10 cellular contexts compared by ENCODE assay signal in the genomic region with DNA sequence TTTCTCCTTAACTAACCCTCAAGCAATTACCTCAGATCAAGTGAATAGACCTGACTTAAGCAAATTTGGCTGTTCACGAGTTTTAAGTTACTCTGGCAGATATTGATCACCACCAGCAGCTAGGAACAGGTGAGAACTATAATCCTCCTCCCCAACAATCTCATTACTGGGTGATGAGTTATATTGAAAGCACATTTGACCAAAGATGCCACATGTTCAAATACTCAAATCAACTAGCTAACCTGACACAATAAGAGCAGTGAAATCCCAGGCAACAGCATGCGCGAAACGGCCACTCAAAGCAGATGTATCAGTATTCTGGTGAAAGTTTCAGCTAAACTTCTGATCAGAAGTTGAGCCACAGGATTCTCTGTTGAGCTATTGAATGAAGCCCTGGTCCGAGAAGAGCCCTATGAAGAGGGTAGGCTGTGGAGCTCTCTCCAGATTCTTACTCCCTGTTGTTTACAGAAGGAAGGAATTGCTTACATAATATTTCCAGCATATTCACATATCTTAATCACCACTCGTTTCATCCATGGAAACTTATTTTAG. TPM values are rescaled to one million over a fixed set of nuclear protein-coding genes. Genes with fewer than 3 reads are reported as not detected.
A peak's percentile ranks its signal among the peaks of the same experiment; 100 is the strongest.
DNase-seq lines count a peak whose midpoint lies in the region; ATAC-seq and TF ChIP-seq lines count a peak whose summit lies in the region.
"Had no signal": no experiment of that assay in that cellular context is flagged by ENCODE, and none has a peak within 500 bp of the region (broad histone marks: within the 10 kb centered on the region; RNA-seq: fewer than 3 reads in every experiment).

No MANE protein-coding gene starts in this region.

- no peaks in the 10 kb centered on the region for H3K79me2 ChIP-seq in GM23248 (ENCODE audit: insufficient read depth)
- no peaks in the 10 kb centered on the region for H3K79me2 ChIP-seq in Loucy (ENCODE audit: insufficient read depth, low read length)
- no peaks in the 10 kb centered on the region for H3K79me2 ChIP-seq in trophoblast cell (ENCODE audit: control insufficient read depth, insufficient read depth, low read length, poor library complexity)

- no peak overlapping the region for H4K8ac ChIP-seq in trophoblast cell (ENCODE audit: low read depth, low read length)

- H3K9me2 ChIP-seq in GM23248 (ENCODE audit: insufficient read depth) = no peaks in the 10 kb centered on the region
- no peaks in the 10 kb centered on the region for H3K9me2 ChIP-seq in Loucy (replicated peaks; ENCODE audit: low read depth, low read length)

- no peak overlapping the region for H2AK5ac ChIP-seq in trophoblast cell (ENCODE audit: low read length)

- H4K12ac ChIP-seq in trophoblast cell (ENCODE audit: low read depth, low read length) = no peak overlapping the region

- WGBS in GM23248 (ENCODE audit: low coverage in 1 of 2, low lambda C conversion rate in 2 of 2, missing lambda C conversion rate in 2 of 2), 2 experiments = 27 to 30% methylated on average over 6 of the region's 6 CpGs
- WGBS in trophoblast cell (ENCODE audit: extremely low coverage, insufficient coverage, insufficient read length) = no CpG with 5 or more reads among the region's 6 CpGs

- POLR2A ChIA-PET in CD8-positive, alpha-beta memory T cell (lab: Charles Lee) = no interaction called here

- no peak overlapping the region for H3K18ac ChIP-seq in trophoblast cell (ENCODE audit: low read length)

- H3K27ac ChIP-seq in GM23248 (peak overlapping the region; percentile 96), trophoblast cell (ENCODE audit: low read depth, low read length) (no peak overlapping the region)
- H3K27ac ChIP-seq in CD8-positive, alpha-beta memory T cell (ENCODE audit: low read depth, low read length) = no peak overlapping the region

- TF ChIP-seq CTCF in Loucy (conservative IDR thresholded peaks at IDR 0.05; ENCODE audit: low read length) = no peak

- H2AFZ ChIP-seq in GM23248 (no peak overlapping the region), Loucy (ENCODE audit: low read length) (peak overlapping the region; percentile 53), trophoblast cell (ENCODE audit: insufficient read depth, low read length, poor library complexity) (no peak overlapping the region)

- H3K79me1 ChIP-seq in trophoblast cell (ENCODE audit: low read length) = no peaks in the 10 kb centered on the region

- H3K36me3 ChIP-seq in GM23248 (ENCODE audit: low read depth) (no peaks in the 10 kb centered on the region), Loucy (ENCODE audit: insufficient read depth, low read length) (no peaks in the 10 kb centered on the region), trophoblast cell (ENCODE audit: control insufficient read depth in 1 of 2, insufficient read depth in 2 of 2, low read length in 2 of 2) (no peaks in the 10 kb centered on the region), HAP-1 (replicated peaks) (no peaks in the 10 kb centered on the region)
- H3K36me3 ChIP-seq in CD8-positive, alpha-beta memory T cell (ENCODE audit: insufficient read depth, low read length) = no peaks in the 10 kb centered on the region

- H3K9me3 ChIP-seq in GM23248 (ENCODE audit: low read depth) (no peaks in the 10 kb centered on the region), Loucy (ENCODE audit: insufficient read depth, low read depth, low read length) (no peaks in the 10 kb centered on the region), trophoblast cell (ENCODE audit: insufficient read depth, low read depth, low read length) (no peaks in the 10 kb centered on the region), HAP-1 (no peaks in the 10 kb centered on the region)
- H3K9me3 ChIP-seq in CD8-positive, alpha-beta memory T cell (ENCODE audit: low read length) = no peaks in the 10 kb centered on the region

- ATAC-seq in GM18873 (IDR thresholded peaks at IDR 0.05; ENCODE audit: low FRiP score, unreplicated experiment) = peak; percentile 89
- no peak for ATAC-seq in effector memory CD8-positive, alpha-beta T cell (replicated peaks)

- peak; percentile 61 for DNase-seq in GM23248
- no peak for DNase-seq in trophoblast cell
- no peak for DNase-seq in effector memory CD8-positive, alpha-beta T cell
- DNase-seq in CD8-positive, alpha-beta memory T cell = no peak
- no peak for DNase-seq in 8988T
- no peak for DNase-seq in HAP-1 (ENCODE audit: low spot score in 2 of 2)

- H2BK5ac ChIP-seq in trophoblast cell (ENCODE audit: low read depth, low read length, poor library complexity) = no peak overlapping the region

- H3K4me3 ChIP-seq in GM23248 (peak overlapping the region; percentile 41), Loucy (ENCODE audit: low read length, poor library complexity, severe bottlenecking) (no peak overlapping the region), trophoblast cell (ENCODE audit: low read depth, low read length) (no peak overlapping the region), HAP-1 (no peak overlapping the region)
- no peak overlapping the region for H3K4me3 ChIP-seq in CD8-positive, alpha-beta memory T cell (ENCODE audit: low read length)
- H3K4me3 ChIP-seq: skin epidermis had no signal

- no peaks in the 10 kb centered on the region for H3K36me3 Mint-ChIP-seq in effector memory CD8-positive, alpha-beta T cell (ENCODE audit: insufficient read depth)
- H3K36me3 Mint-ChIP-seq in CD8-positive, alpha-beta memory T cell = no peaks in the 10 kb centered on the region

- no peaks in the 10 kb centered on the region for H3K27me3 ChIP-seq in GM23248 (replicated peaks; ENCODE audit: insufficient read depth)
- H3K27me3 ChIP-seq in Loucy (ENCODE audit: insufficient read depth, low read length, poor library complexity, severe bottlenecking) = no peaks in the 10 kb centered on the region
- no peaks in the 10 kb centered on the region for H3K27me3 ChIP-seq in trophoblast cell (ENCODE audit: insufficient read depth, low read length)
- no peaks in the 10 kb centered on the region for H3K27me3 ChIP-seq in CD8-positive, alpha-beta memory T cell (ENCODE audit: insufficient read depth, low read length, poor library complexity, severe bottlenecking)
- no peaks in the 10 kb centered on the region for H3K27me3 ChIP-seq in HAP-1 (ENCODE audit: low read depth)

- in situ Hi-C loops in GM23248 (cut with MboI) (no loop called here), HAP-1 (cut with MboI; ENCODE audit: low sequenced_read_pairs) (no loop called here)

- H3K4me2 ChIP-seq in GM23248 (ENCODE audit: unreplicated experiment) (peak overlapping the region; percentile 64), Loucy (ENCODE audit: low read depth, low read length, poor library complexity, severe bottlenecking) (peak overlapping the region; percentile 33), trophoblast cell (ENCODE audit: low read length) (no peak overlapping the region)

- H3K27ac Mint-ChIP-seq in effector memory CD8-positive, alpha-beta T cell = no peak overlapping the region
- no peak overlapping the region for H3K27ac Mint-ChIP-seq in CD8-positive, alpha-beta memory T cell

- H3K4me1 ChIP-seq in GM23248 (ENCODE audit: insufficient read depth) (peaks cover 72% of the 10 kb centered on the region), Loucy (ENCODE audit: insufficient read depth, low read length, poor library complexity, severe bottlenecking) (peaks cover 40% of the 10 kb centered on the region), trophoblast cell (ENCODE audit: control insufficient read depth in 1 of 2, insufficient read depth in 2 of 2, low read length in 2 of 2) (peaks cover 3 to 5% of the 10 kb centered on the region in 2 experiments), HAP-1 (no peaks in the 10 kb centered on the region)
- H3K4me1 ChIP-seq in CD8-positive, alpha-beta memory T cell (ENCODE audit: insufficient read depth, low read length) = no peaks in the 10 kb centered on the region

- no peaks in the 10 kb centered on the region for H3K4me1 Mint-ChIP-seq in effector memory CD8-positive, alpha-beta T cell (ENCODE audit: low read depth in 2 of 2)
- H3K4me1 Mint-ChIP-seq in CD8-positive, alpha-beta memory T cell = peaks cover 2 to 7% (median 6%) of the 10 kb centered on the region in 3 donors

- H3F3A ChIP-seq in GM23248 (ENCODE audit: insufficient read depth) (peaks cover 67% of the 10 kb centered on the region), Loucy (ENCODE audit: low read depth) (no peaks in the 10 kb centered on the region)

- H3K9me3 Mint-ChIP-seq in effector memory CD8-positive, alpha-beta T cell = no peaks in the 10 kb centered on the region
- H3K9me3 Mint-ChIP-seq in CD8-positive, alpha-beta memory T cell = no peaks in the 10 kb centered on the region

- no peak overlapping the region for H2BK120ac ChIP-seq in trophoblast cell (ENCODE audit: insufficient read depth, low read length, poor library complexity)

- H3K9ac ChIP-seq in GM23248 (peak overlapping the region; percentile 73), Loucy (ENCODE audit: low read depth, low read length, poor library complexity, severe bottlenecking) (peak overlapping the region; percentile 10), trophoblast cell (ENCODE audit: low read length) (no peak overlapping the region)

- H4K20me1 ChIP-seq in GM23248 (ENCODE audit: insufficient read depth) (no peaks in the 10 kb centered on the region), Loucy (ENCODE audit: insufficient read depth, low read length, poor library complexity, severe bottlenecking) (no peaks in the 10 kb centered on the region)

- no peak overlapping the region for H3K4ac ChIP-seq in trophoblast cell (ENCODE audit: low read depth, low read length)

- CTCF ChIA-PET in CD8-positive, alpha-beta memory T cell (lab: Charles Lee) = interaction anchor here (1.1 to 2.0 kb wide), 3 partner anchors 12 to 397 kb away, joined by 3 to 9 read pairs (median 5); no protein-coding TSS in a partner anchor

- H3K14ac ChIP-seq in trophoblast cell (ENCODE audit: low read length) = no peak overlapping the region

- H3K27me3 Mint-ChIP-seq in effector memory CD8-positive, alpha-beta T cell = peaks cover 6 to 29% of the 10 kb centered on the region in 2 donors
- peaks cover 1 to 8% of the 10 kb centered on the region in 2 donors for H3K27me3 Mint-ChIP-seq in CD8-positive, alpha-beta memory T cell

- H3K23ac ChIP-seq in trophoblast cell (ENCODE audit: low read length) = no peak overlapping the region

- H2BK12ac ChIP-seq in trophoblast cell (ENCODE audit: low read length) = peak overlapping the region; percentile 34

- H4K91ac ChIP-seq in trophoblast cell (ENCODE audit: low read depth, low read length) = no peak overlapping the region

- H3K4me3 Mint-ChIP-seq in effector memory CD8-positive, alpha-beta T cell = no peak overlapping the region
- H3K4me3 Mint-ChIP-seq in CD8-positive, alpha-beta memory T cell = no peak overlapping the region

RNA-seq across cellular contexts. Expression of a gene that starts 52.6 kb away (rescaled TPM):
- 1,062 and 1,092 TPM in 2 replicates for total RNA-seq in GM23248 (2014; rRNA removed; shearing (Covaris generic))
- 1,736 and 1,789 TPM in 2 replicates for polyA plus RNA-seq in GM23248 (2016; fragmentation: Nextera tagmentation; extraction: Ambion mirVana)
- polyA plus RNA-seq in trophoblast cell (2013) = 24.4 and 26.2 TPM in 2 replicates
- total RNA-seq in CD8-positive, alpha-beta memory T cell = 1 to 10 TPM; 2.3 to 2.5 TPM
- polyA plus RNA-seq in CD8-positive, alpha-beta memory T cell = not detected
- total RNA-seq: T-helper 2 cell treated with Interferon-gamma antibody and Interleukin-4, amounts not matched to agents 100 ng/mL and 5 ng/mL, for 36 hours had no signal

Comparison
In these comparisons a context has a peak if more than half of its experiments do, and no peak if none do; other contexts are left out.
1. RNA of a gene that starts 52.6 kb away (total RNA-seq): 1,062 to 1,092 TPM in GM23248; 2.3 to 2.5 TPM in CD8-positive, alpha-beta memory T cell; every median in the first group is over 100 times any median in the second.